ENCODE assay signal across 17 cellular contexts in genomic region chr2:66601624-66602023, GRCh38.
"Had no signal": no experiment of that assay in that cellular context is flagged by ENCODE, and none has a peak within 500 bp of the region (broad histone marks: within the 10 kb centered on the region; RNA-seq: fewer than 3 reads in every experiment).

No MANE protein-coding gene starts in this region.

- H3K27ac ChIP-seq: gastrocnemius medialis, heart right ventricle, neural progenitor cell, pancreas had no signal

- H3K9ac ChIP-seq: neural progenitor cell had no signal

- H3K4me3 ChIP-seq: esophagus squamous epithelium, gastrocnemius medialis, heart right ventricle, neural progenitor cell, pancreas had no signal

- FAIRE-seq: pancreas, small intestine had no signal

- H2AFZ ChIP-seq: neural progenitor cell had no signal

- H3K9me3 Mint-ChIP-seq: natural killer cell treated with Interleukin-12 subunit alpha and Interleukin-12 subunit beta and Interleukin-15 and Interleukin-18, amount 100 ng/mL, for 72 hours had no signal

- H3K4me1 ChIP-seq: gastrocnemius medialis, heart right ventricle, pancreas had no signal

- ATAC-seq: gastrocnemius medialis; heart right ventricle; left lobe of liver; natural killer cell treated with Interleukin-12 subunit alpha and Interleukin-12 subunit beta and Interleukin-15 and Interleukin-18, amount 100 ng/mL, for 72 hours; pancreas; right cardiac atrium had no signal

- H3K27me3 ChIP-seq: esophagus squamous epithelium, gastrocnemius medialis, neural progenitor cell, pancreas had no signal

- H3K27me3 Mint-ChIP-seq: progenitor cell of endocrine pancreas had no signal

- H3K36me3 ChIP-seq: esophagus squamous epithelium, gastrocnemius medialis, heart right ventricle, neural progenitor cell, pancreas had no signal

- H3K27ac Mint-ChIP-seq: mesothelial cell of epicardium; natural killer cell treated with Interleukin-12 subunit alpha and Interleukin-12 subunit beta and Interleukin-15 and Interleukin-18, amount 100 ng/mL, for 72 hours; neural progenitor cell; progenitor cell of endocrine pancreas had no signal

- DNase-seq: effector memory CD4-positive, alpha-beta T cell; esophagus squamous epithelium; gastrocnemius medialis; heart right ventricle; islet precursor cell; occipital lobe; pancreas; right cardiac atrium; small intestine; stimulated activated CD4-positive, alpha-beta T cell treated with anti-CD3 and anti-CD28 coated beads, Interleukin-12 subunit alpha, Interleukin-12 subunit beta, amount 100 ng/mL, for 4 hours; stimulated activated naive CD4-positive, alpha-beta T cell; trophoblast cell had no signal

- H3K9me3 ChIP-seq: gastrocnemius medialis, pancreas had no signal

- H3K36me3 Mint-ChIP-seq: natural killer cell treated with Interleukin-12 subunit alpha and Interleukin-12 subunit beta and Interleukin-15 and Interleukin-18, amount 100 ng/mL, for 72 hours; neural progenitor cell had no signal

- H3K4me2 ChIP-seq: neural progenitor cell had no signal

- H3K4me3 Mint-ChIP-seq: mesothelial cell of epicardium; natural killer cell treated with Interleukin-12 subunit alpha and Interleukin-12 subunit beta and Interleukin-15 and Interleukin-18, amount 100 ng/mL, for 72 hours; neural progenitor cell had no signal
